In the genomic region with DNA sequence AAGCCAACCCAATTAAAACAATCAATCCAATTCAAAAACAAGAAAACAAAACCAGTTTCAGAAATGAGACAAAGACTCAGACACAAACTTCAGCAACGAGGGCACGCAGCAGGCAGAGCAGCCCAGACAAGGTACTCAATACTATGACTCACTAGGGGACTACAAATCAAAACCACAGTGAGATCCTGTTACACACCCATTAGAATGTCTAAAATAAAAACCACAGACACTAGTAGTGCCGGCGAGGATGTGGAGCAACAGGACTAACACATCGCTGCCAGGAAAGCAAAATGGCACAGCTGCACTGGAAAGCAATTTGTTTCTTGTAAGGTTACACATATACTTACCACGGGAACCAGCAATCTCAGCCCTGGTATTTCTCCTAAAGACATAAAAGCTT, we compare ENCODE assay signal across 11 cellular contexts. TPM values are rescaled to one million over a fixed set of nuclear protein-coding genes. Genes with fewer than 3 reads are reported as not detected.
DNase-seq lines count a peak whose midpoint lies in the region; ATAC-seq and TF ChIP-seq lines count a peak whose summit lies in the region.
"Had no signal": no experiment of that assay in that cellular context is flagged by ENCODE, and none has a peak within 500 bp of the region (broad histone marks: within the 10 kb centered on the region; RNA-seq: fewer than 3 reads in every experiment).

No MANE protein-coding gene starts in this region.

- no peaks in the 10 kb centered on the region for H3K27me3 ChIP-seq in fibroblast of lung (ENCODE audit: control insufficient read depth, insufficient read depth, low read length)
- H3K27me3 ChIP-seq in esophagus muscularis mucosa: no peaks in the 10 kb centered on the region
- H3K27me3 ChIP-seq: SJSA1 had no signal

- H3K27ac ChIP-seq in fibroblast of lung (ENCODE audit: insufficient read depth, low read length) (no peak overlapping the region), esophagus muscularis mucosa (replicated peaks in 1 of 4) (no peak overlapping the region)
- H3K27ac ChIP-seq: SJSA1 had no signal

- H3K4me3 ChIP-seq in fibroblast of lung (replicated peaks in 1 of 4; ENCODE audit: control extremely low read depth in 1 of 4, insufficient read depth in 1 of 4, low read depth in 3 of 4, low read length in 4 of 4) (no peak overlapping the region), esophagus muscularis mucosa (no peak overlapping the region)
- H3K4me3 ChIP-seq: SJSA1 had no signal

- ATAC-seq in HG03108 (IDR thresholded peaks at IDR 0.05; ENCODE audit: unreplicated experiment): no peak
- ATAC-seq: sciatic nerve had no signal

- peak; percentile 17 for DNase-seq in stimulated activated naive CD4-positive, alpha-beta T cell treated with Interleukin-2 at 50 U/mL for 16 hours (lab: John Stamatoyannopoulos, UW)
- DNase-seq in stimulated activated naive CD4-positive, alpha-beta T cell (lab: John Stamatoyannopoulos, UW): no peak
- DNase-seq in SW480 (ENCODE audit: low spot score): peak; percentile 83
- DNase-seq in fibroblast of lung (ENCODE audit: low read depth in 2 of 2): peak; percentile 5 to 72
- DNase-seq in esophagus muscularis mucosa (ENCODE audit: extremely low spot score): no peak
- DNase-seq in AG08395 (ENCODE audit: low spot score): no peak
- no peak for DNase-seq in head of caudate nucleus

- H3K4me1 ChIP-seq in fibroblast of lung (ENCODE audit: control insufficient read depth, extremely low read depth, insufficient read depth, low read length) (no peaks in the 10 kb centered on the region), esophagus muscularis mucosa (no peaks in the 10 kb centered on the region)
- H3K4me1 ChIP-seq: SJSA1 had no signal

- intact Hi-C loops in esophagus muscularis mucosa (cut with DNase I) (no loop called here), head of caudate nucleus (cut with DNase I) (no loop called here)

- TF ChIP-seq POLR2A in esophagus muscularis mucosa (IDR thresholded peaks at IDR 0.05; ENCODE audit: low read depth): no peak

- H2AFZ ChIP-seq in fibroblast of lung (ENCODE audit: low read length): no peak overlapping the region

- TF ChIP-seq CTCF in fibroblast of lung (conservative IDR thresholded peaks at IDR 0.05 in 1 of 2, IDR thresholded peaks at IDR 0.05 in 1 of 2; ENCODE audit: low read depth in 1 of 2, low read length in 2 of 2) (no peak), esophagus muscularis mucosa (IDR thresholded peaks at IDR 0.05) (no peak)

- no peak for TF ChIP-seq EP300 in esophagus muscularis mucosa (IDR thresholded peaks at IDR 0.05)

- no peaks in the 10 kb centered on the region for H4K20me1 ChIP-seq in fibroblast of lung (ENCODE audit: control insufficient read depth, extremely low read depth, insufficient read depth, low read length)

- H3K9me3 ChIP-seq in fibroblast of lung (ENCODE audit: control insufficient read depth, insufficient read depth, low read depth, low read length): no peaks in the 10 kb centered on the region
- H3K9me3 ChIP-seq in esophagus muscularis mucosa: no peaks in the 10 kb centered on the region
- H3K9me3 ChIP-seq: SJSA1 had no signal

- H3K36me3 ChIP-seq in fibroblast of lung (ENCODE audit: control insufficient read depth, insufficient read depth, low read length): no peaks in the 10 kb centered on the region
- H3K36me3 ChIP-seq in esophagus muscularis mucosa: no peaks in the 10 kb centered on the region
- H3K36me3 ChIP-seq: SJSA1 had no signal

- H3K79me2 ChIP-seq in fibroblast of lung (ENCODE audit: control insufficient read depth, insufficient read depth, low read length): no peaks in the 10 kb centered on the region

- no peak overlapping the region for H3K9ac ChIP-seq in fibroblast of lung (ENCODE audit: insufficient read depth, low read length)

- H3K4me2 ChIP-seq in fibroblast of lung (ENCODE audit: extremely low read depth, insufficient read depth, low read length): no peak overlapping the region

- WGBS in esophagus muscularis mucosa: 69% methylated on average over 6 of the region's 6 CpGs

RNA-seq across cellular contexts. Expression of a gene that starts 28.4 kb away (rescaled TPM):
- total RNA-seq in fibroblast of lung (not detected in 2 replicates), esophagus muscularis mucosa (under 1 TPM in 1 of 4 donors, not detected in 3; 0.33 TPM)
- not detected in 2 replicates for polyA plus RNA-seq in fibroblast of lung
- not detected in 2 replicates for polyA plus RNA-seq in fibroblast of lung (2012)
- not detected in 2 replicates for polyA minus RNA-seq in fibroblast of lung (ENCODE audit: low replicate concordance)
- total RNA-seq: epithelial cell of proximal tubule, SJSA1 had no signal

RNA-seq across cellular contexts. Expression of a gene that starts 43.4 kb away (rescaled TPM):
- not detected in 2 replicates for total RNA-seq in fibroblast of lung
- 0.06 TPM in 1 of 2 replicates, not detected in the other for polyA plus RNA-seq in fibroblast of lung
- polyA plus RNA-seq in fibroblast of lung (2012): not detected in 2 replicates
- not detected in 2 replicates for polyA minus RNA-seq in fibroblast of lung (ENCODE audit: low replicate concordance)
- total RNA-seq in esophagus muscularis mucosa: under 1 TPM in 1 of 4 donors, not detected in 3; 0.50 TPM

RNA-seq across cellular contexts. Expression of a gene that starts 59.2 kb away (rescaled TPM):
- total RNA-seq in fibroblast of lung: not detected in 2 replicates
- polyA plus RNA-seq in fibroblast of lung: not detected in 2 replicates
- polyA plus RNA-seq in fibroblast of lung (2012): not detected in 2 replicates
- polyA minus RNA-seq in fibroblast of lung (ENCODE audit: low replicate concordance): not detected in 2 replicates
- total RNA-seq in esophagus muscularis mucosa: not detected
- total RNA-seq: epithelial cell of proximal tubule, sciatic nerve, SJSA1 had no signal

RNA-seq across cellular contexts. Expression of a gene that starts 59.2 kb away (rescaled TPM):
- not detected in 2 replicates for total RNA-seq in fibroblast of lung
- not detected in 2 replicates for polyA plus RNA-seq in fibroblast of lung
- not detected in 2 replicates for polyA plus RNA-seq in fibroblast of lung (2012)
- polyA minus RNA-seq in fibroblast of lung (ENCODE audit: low replicate concordance): not detected in 2 replicates
- not detected for total RNA-seq in esophagus muscularis mucosa
- total RNA-seq: epithelial cell of proximal tubule, sciatic nerve, SJSA1 had no signal

Comparison
In these comparisons a context has a peak if more than half of its experiments do, and no peak if none do; other contexts are left out.
1. DNase-seq: peak in stimulated activated naive CD4-positive, alpha-beta T cell treated with Interleukin-2 at 50 U/mL for 16 hours (single experiment), SW480 (single experiment) and fibroblast of lung (2 of 2); none in stimulated activated naive CD4-positive, alpha-beta T cell (0 of 6), esophagus muscularis mucosa (single experiment), AG08395 (single experiment) and head of caudate nucleus (0 of 42).